Comparison of ENCODE assay signal across 8 cellular contexts in genomic region chr1:175152006-175152652, GRCh38. TPM values are rescaled to one million over a fixed set of nuclear protein-coding genes. Genes with fewer than 3 reads are reported as not detected.
DNase-seq lines count a peak whose midpoint lies in the region; FAIRE-seq and TF ChIP-seq lines count a peak whose summit lies in the region.

No MANE protein-coding gene starts in this region.

- H3K4me1 ChIP-seq in cardiac muscle cell (ENCODE audit: low read depth), result no peaks in the 10 kb centered on the region

- no peaks in the 10 kb centered on the region for H3K36me3 ChIP-seq in cardiac muscle cell

- H3K4me3 ChIP-seq in Jurkat, Clone E6-1 (ENCODE audit: low read length), result no peak overlapping the region
- H3K4me3 ChIP-seq in cardiac muscle cell, result no peak overlapping the region

- peak; percentile 90 for FAIRE-seq in GM12892 (lab: Jason Lieb, UNC)

- intact Hi-C loops in posterior vena cava (cut with DNase I), result loop anchor here in 1 of 2 donors (5.0 kb wide), 1 partner anchor 170 kb away; no protein-coding TSS in a partner anchor

- H3K27ac ChIP-seq in cardiac muscle cell, result no peak overlapping the region

- peak; percentile 89 for TF ChIP-seq CTCF in cardiac muscle cell (IDR thresholded peaks at IDR 0.05; ENCODE audit: low read depth, low read length)

- peaks cover 56% of the 10 kb centered on the region for H3K27me3 ChIP-seq in cardiac muscle cell

- TF ChIP-seq POLR2A in GM12892 (IDR thresholded peaks at IDR 0.05; ENCODE audit: low read depth, low read length), result no peak

- no peak for DNase-seq in GM12892 (ENCODE audit: insufficient read length)
- peak; percentile 43 for DNase-seq in Jurkat, Clone E6-1 (ENCODE audit: low read depth, low spot score)
- peak; percentile 42 for DNase-seq in SK-N-DZ (ENCODE audit: low spot score)
- peak; percentile 73 for DNase-seq in activated naive CD4-positive, alpha-beta T cell treated with Interleukin-2 at 50 U/mL for 16 hours
- peak; percentile 51 to 74 for DNase-seq in cardiac muscle cell (ENCODE audit: low read depth in 1 of 2, low spot score in 1 of 2)
- DNase-seq in putamen (ENCODE audit: low spot score), result peak; percentile 19
- DNase-seq in posterior vena cava (ENCODE audit: low spot score), result no peak
- no peak for DNase-seq in KG1 (lab: John Stamatoyannopoulos, UW)

- no peaks in the 10 kb centered on the region for H3K9me3 ChIP-seq in cardiac muscle cell (ENCODE audit: low read depth)

RNA-seq across cellular contexts. Expression of gene KIAA0040, which starts 40.4 kb away (rescaled TPM):
- 11.6 TPM for polyA plus RNA-seq in GM12892 (2012; ENCODE audit: missing spikeins)
- polyA plus RNA-seq in Jurkat, Clone E6-1 (2012; ENCODE audit: insufficient read depth, insufficient read length), result 3.7 TPM
- polyA plus RNA-seq in SK-N-DZ (2014; cell fraction: cytosol; rRNA removed), result not detected in 2 replicates
- not detected in 2 replicates for polyA plus RNA-seq in SK-N-DZ (2014; cell fraction: nucleus; rRNA removed)
- total RNA-seq in cardiac muscle cell, result 1.6 and 1.9 TPM in 2 replicates
- 1.4 and 2.4 TPM in 2 replicates for polyA plus RNA-seq in cardiac muscle cell
- total RNA-seq in posterior vena cava, result 10 to 100 TPM in 1 of 2 donors, 1 to 10 TPM in 1; 9.3 to 13.5 TPM

Comparison
In these comparisons a context has a peak if more than half of its experiments do, and no peak if none do; other contexts are left out.
1. DNase-seq: peak in Jurkat, Clone E6-1 (single experiment), SK-N-DZ (single experiment), activated naive CD4-positive, alpha-beta T cell treated with Interleukin-2 at 50 U/mL for 16 hours (single experiment), cardiac muscle cell (2 of 2) and putamen (single experiment); none in GM12892 (single experiment), posterior vena cava (single experiment) and KG1 (single experiment).